9 cellular contexts compared by ENCODE assay signal in the genomic region with DNA sequence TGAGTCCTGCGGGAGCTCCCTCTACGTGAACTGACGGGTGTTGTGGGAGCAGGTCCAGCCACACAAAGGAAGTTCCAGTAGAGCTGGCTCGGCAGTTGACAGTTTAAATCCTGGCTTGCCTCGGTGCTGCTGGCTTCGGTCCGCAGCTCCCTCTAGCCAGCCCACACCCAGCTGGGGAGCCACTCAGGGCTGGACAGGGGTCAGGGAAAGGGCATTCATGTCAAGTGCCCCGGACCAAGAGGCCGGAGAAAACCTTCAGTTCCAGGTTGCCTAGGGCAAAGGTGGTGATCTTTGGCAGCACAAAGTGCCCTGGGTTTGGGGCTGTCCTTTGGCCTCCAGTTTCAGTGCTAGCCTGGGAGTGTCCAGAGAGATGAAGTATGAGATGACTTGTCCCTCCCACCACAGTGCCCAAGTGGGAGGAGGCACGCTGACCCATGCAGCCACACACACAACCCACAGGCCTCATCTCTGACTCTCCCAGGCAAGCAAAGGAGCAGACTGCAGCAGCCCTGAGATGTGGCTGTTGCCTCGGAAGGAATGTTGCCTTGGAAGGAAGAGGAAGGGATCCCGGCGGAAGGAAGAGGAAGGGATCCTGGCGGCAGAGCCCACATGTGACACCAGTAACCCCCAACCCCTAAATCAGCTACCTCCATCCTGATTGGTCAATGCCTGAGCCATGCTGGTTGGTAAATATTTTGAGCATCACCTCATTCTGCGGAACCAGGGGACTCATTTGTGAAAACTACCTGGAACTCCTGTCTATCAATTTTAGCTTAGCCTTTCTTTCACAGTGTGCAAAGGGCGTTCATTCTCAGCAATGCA. TPM values are rescaled to one million over a fixed set of nuclear protein-coding genes. Genes with fewer than 3 reads are reported as not detected.
DNase-seq lines count a peak whose midpoint lies in the region; ATAC-seq and TF ChIP-seq lines count a peak whose summit lies in the region.
"Had no signal": no experiment of that assay in that cellular context is flagged by ENCODE, and none has a peak within 500 bp of the region (broad histone marks: within the 10 kb centered on the region; RNA-seq: fewer than 3 reads in every experiment).

No MANE protein-coding gene starts in this region.

- H3K4me1 Mint-ChIP-seq in CD8-positive, alpha-beta T cell (ENCODE audit: low read depth): no peaks in the 10 kb centered on the region

- H3K4me3 ChIP-seq in CD8-positive, alpha-beta T cell (ENCODE audit: low read depth, low read length): no peak overlapping the region

- intact Hi-C loops in sciatic nerve (cut with DNase I): no loop called here
- intact Hi-C loops in CD8-positive, alpha-beta T cell (cut with DNase I, micrococcal nuclease): no loop called here

- H3K36me3 Mint-ChIP-seq in CD8-positive, alpha-beta T cell: peaks cover 20% of the 10 kb centered on the region

- H3K9me3 Mint-ChIP-seq in CD8-positive, alpha-beta T cell: no peaks in the 10 kb centered on the region
- H3K9me3 Mint-ChIP-seq: naive B cell had no signal

- H3K4me1 ChIP-seq in CD8-positive, alpha-beta T cell (ENCODE audit: insufficient read depth, low read length): no peaks in the 10 kb centered on the region

- no peak overlapping the region for H3K27ac Mint-ChIP-seq in CD8-positive, alpha-beta T cell

- no peak for TF ChIP-seq CTCF in CD8-positive, alpha-beta T cell (IDR thresholded peaks at IDR 0.05)

- POLR2A ChIA-PET in CD8-positive, alpha-beta T cell (lab: Charles Lee): interaction anchor here (0.8 kb wide), 1 partner anchor 56 kb away, joined by 3 read pairs; no protein-coding TSS in a partner anchor

- no peak overlapping the region for H3K4me3 Mint-ChIP-seq in CD8-positive, alpha-beta T cell

- DNase-seq in GM03348 (ENCODE audit: low spot score) (peak; percentile 86), astrocyte of the hippocampus (ENCODE audit: low read depth, low spot score) (peak; percentile 71), hepatic stellate cell (ENCODE audit: low spot score) (peak; percentile 90), sciatic nerve (ENCODE audit: low spot score) (peak; percentile 73), DMS153 treated with DMSO at 0.1 percent for 48 hours (lab: John Stamatoyannopoulos, UW; ENCODE audit: unreplicated experiment) (no peak)
- no peak for DNase-seq in CD8-positive, alpha-beta T cell
- DNase-seq: naive B cell had no signal

- H3K27me3 Mint-ChIP-seq in CD8-positive, alpha-beta T cell (ENCODE audit: low read depth): no peaks in the 10 kb centered on the region

- no peaks in the 10 kb centered on the region for H3K27me3 ChIP-seq in CD8-positive, alpha-beta T cell (ENCODE audit: insufficient read depth, low read length)

- ATAC-seq in sciatic nerve (peak; percentile 90), HG02884 (IDR thresholded peaks at IDR 0.05; ENCODE audit: unreplicated experiment) (no peak), GM21825 (IDR thresholded peaks at IDR 0.05; ENCODE audit: unreplicated experiment) (no peak)
- no peak for ATAC-seq in CD8-positive, alpha-beta T cell

- H3K9me3 ChIP-seq in CD8-positive, alpha-beta T cell (ENCODE audit: low read length): no peaks in the 10 kb centered on the region

- H3K36me3 ChIP-seq in CD8-positive, alpha-beta T cell (ENCODE audit: insufficient read depth, low read length): peaks cover under 1% of the 10 kb centered on the region

- no peak overlapping the region for H3K27ac ChIP-seq in CD8-positive, alpha-beta T cell (ENCODE audit: low read depth, low read length)

- CTCF ChIA-PET in CD8-positive, alpha-beta T cell (lab: Charles Lee): interaction anchor here (1.5 to 1.7 kb wide), 2 partner anchors 13 to 46 kb away, joined by 3 to 4 read pairs; no protein-coding TSS in a partner anchor

RNA-seq across cellular contexts. Expression of a gene that starts 13.9 kb away (rescaled TPM):
- 53.7 TPM for total RNA-seq in sciatic nerve
- total RNA-seq in CD8-positive, alpha-beta T cell: under 1 TPM; 0.19 to 0.43 TPM

RNA-seq across cellular contexts. Expression of a gene that starts 52.4 kb away (rescaled TPM):
- 0.45 TPM for total RNA-seq in sciatic nerve
- not detected for total RNA-seq in CD8-positive, alpha-beta T cell

Comparison
In these comparisons a context has a peak if more than half of its experiments do, and no peak if none do; other contexts are left out.
1. DNase-seq: peak in GM03348 (single experiment), astrocyte of the hippocampus (single experiment), hepatic stellate cell (single experiment) and sciatic nerve (single experiment); none in CD8-positive, alpha-beta T cell (0 of 7) and DMS153 treated with DMSO at 0.1 percent for 48 hours (single experiment).
2. RNA of a gene that starts 13.9 kb away (total RNA-seq): 53.7 TPM in sciatic nerve (single experiment); 0.19 to 0.43 TPM in CD8-positive, alpha-beta T cell; every median in the first group is over 10 times any median in the second.